Comparison of ENCODE assay signal across 11 cellular contexts in the genomic region with DNA sequence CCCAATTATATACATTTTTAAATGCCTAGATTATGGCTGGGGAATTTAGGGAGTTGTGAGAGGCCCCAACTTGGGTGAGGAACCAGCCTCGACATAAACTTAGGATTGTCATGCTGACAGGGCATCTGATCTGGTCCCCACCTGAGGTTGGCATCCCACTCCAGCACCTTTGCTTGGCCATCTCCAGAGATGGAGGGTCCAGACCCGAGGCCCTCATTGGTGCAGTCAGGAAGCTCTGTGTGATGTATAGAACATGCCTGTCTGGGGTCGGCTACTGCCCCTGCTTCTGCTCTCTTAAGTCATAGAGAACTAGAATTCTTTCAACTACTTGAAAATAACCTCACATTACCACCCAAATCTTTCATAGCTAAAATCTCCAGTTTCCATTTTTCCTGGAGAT.
"Had no signal": no experiment of that assay in that cellular context is flagged by ENCODE, and none has a peak within 500 bp of the region (broad histone marks: within the 10 kb centered on the region; RNA-seq: fewer than 3 reads in every experiment).

No MANE protein-coding gene starts in this region.

- H3K9me3 ChIP-seq: HAP-1 had no signal

- H3K4me2 ChIP-seq: GM23338 had no signal

- H2AFZ ChIP-seq: GM23248, GM23338 had no signal

- H3K9ac ChIP-seq: GM23248 had no signal

- H3K27ac ChIP-seq: GM23248 had no signal

- H3K27ac Mint-ChIP-seq: GM23338, HFFc6 had no signal

- H3K4me3 Mint-ChIP-seq: GM23338, H9, HFFc6 had no signal

- ATAC-seq: GM23338, HCT116 had no signal

- DNase-seq: GM23248, GOT3, H7, H9, HCEC 1CT, HFFc6 had no signal

- H3K9me3 Mint-ChIP-seq: GM23338, H9, HFFc6 had no signal

- H3K4me1 ChIP-seq: HAP-1 had no signal

- FAIRE-seq: H1, H54 had no signal

- H3K4me3 ChIP-seq: GM23248, GM23338, HAP-1 had no signal
